8 cellular contexts compared by ENCODE assay signal in genomic region chr14:102590667-102591099, GRCh38. TPM values are rescaled to one million over a fixed set of nuclear protein-coding genes. Genes with fewer than 3 reads are reported as not detected.
DNase-seq lines count a peak whose midpoint lies in the region; ATAC-seq and FAIRE-seq lines count a peak whose summit lies in the region.

No MANE protein-coding gene starts in this region.

- no peak for FAIRE-seq in GM19239 (lab: Jason Lieb, UNC)

- peak overlapping the region; percentile 96 to 100 for H3K4me3 Mint-ChIP-seq in stimulated activated naive B cell treated with anti-CD40 and anti-IgM and Interleukin-4, amounts not matched to agents 10 μg/mL and 1 μg/mL and 100 μg/mL, for 72 hours

- peaks cover 19% of the 10 kb centered on the region for H3K4me1 ChIP-seq in adipocyte (ENCODE audit: control insufficient read depth, insufficient read depth, low read length)

- H3K36me3 ChIP-seq in adipocyte (ENCODE audit: control insufficient read depth, insufficient read depth, low read length, severe bottlenecking) = no peaks in the 10 kb centered on the region

- H3K4me3 ChIP-seq in adipocyte (ENCODE audit: low read length) = peak overlapping the region; percentile 84
- H3K4me3 ChIP-seq in iPS-18c (ENCODE audit: insufficient read depth, low read depth, low read length) = peak overlapping the region; percentile 82

- H3K36me3 Mint-ChIP-seq in stimulated activated naive B cell treated with anti-CD40 and anti-IgM and Interleukin-4, amounts not matched to agents 10 μg/mL and 1 μg/mL and 100 μg/mL, for 72 hours = peaks cover 3 to 6% of the 10 kb centered on the region in 2 donors

- H3K9ac ChIP-seq in adipocyte (ENCODE audit: low read length) = peak overlapping the region; percentile 90

- H3K27me3 Mint-ChIP-seq in stimulated activated naive B cell treated with anti-CD40 and anti-IgM and Interleukin-4, amounts not matched to agents 10 μg/mL and 1 μg/mL and 100 μg/mL, for 72 hours = no peaks in the 10 kb centered on the region

- peaks cover 12 to 41% of the 10 kb centered on the region in 2 donors for H3K4me1 Mint-ChIP-seq in stimulated activated naive B cell treated with anti-CD40 and anti-IgM and Interleukin-4, amounts not matched to agents 10 μg/mL and 1 μg/mL and 100 μg/mL, for 72 hours

- no peaks in the 10 kb centered on the region for H3K9me3 Mint-ChIP-seq in stimulated activated naive B cell treated with anti-CD40 and anti-IgM and Interleukin-4, amounts not matched to agents 10 μg/mL and 1 μg/mL and 100 μg/mL, for 72 hours

- H3K27me3 ChIP-seq in adipocyte (replicated peaks; ENCODE audit: control insufficient read depth, insufficient read depth, low read length) = no peaks in the 10 kb centered on the region

- no peak for ATAC-seq in stimulated activated naive B cell treated with anti-CD40 and anti-IgM and Interleukin-4, amounts not matched to agents 10 μg/mL and 1 μg/mL and 100 μg/mL, for 72 hours (replicated peaks)
- ATAC-seq in HG02938 (IDR thresholded peaks at IDR 0.05; ENCODE audit: unreplicated experiment) = no peak

- no peaks in the 10 kb centered on the region for H3K9me3 ChIP-seq in adipocyte (ENCODE audit: control insufficient read depth, low read length)
- H3K9me3 ChIP-seq in iPS-18c (ENCODE audit: control insufficient read depth, insufficient read depth, low read length) = no peaks in the 10 kb centered on the region

- H3K27ac Mint-ChIP-seq in stimulated activated naive B cell treated with anti-CD40 and anti-IgM and Interleukin-4, amounts not matched to agents 10 μg/mL and 1 μg/mL and 100 μg/mL, for 72 hours = no peak overlapping the region

- DNase-seq in CD1c-positive myeloid dendritic cell (ENCODE audit: extremely low spot score) = peak; percentile 6
- DNase-seq in HT-29 (ENCODE audit: low spot score) = peak; percentile 57
- peak; percentile 20 for DNase-seq in adipocyte (ENCODE audit: low read depth)
- DNase-seq in stimulated activated naive B cell treated with anti-CD40 and anti-IgM and Interleukin-4, amounts not matched to agents 10 μg/mL and 1 μg/mL and 100 μg/mL, for 72 hours = no peak
- no peak for DNase-seq in GM19239 (ENCODE audit: insufficient read length, low spot score)
- DNase-seq in H4 (ENCODE audit: low spot score) = no peak

RNA-seq across cellular contexts. Expression of gene RCOR1, which starts 1.8 kb away (rescaled TPM):
- 5.2 and 5.7 TPM in 2 replicates for total RNA-seq in HT-29 (2014; rRNA removed; shearing (Covaris generic))
- 8.7 and 32.9 TPM in 2 replicates for total RNA-seq in H4 (2014; rRNA removed; shearing (Covaris generic))

Comparison
In these comparisons a context has a peak if more than half of its experiments do, and no peak if none do; other contexts are left out.
1. DNase-seq: peak in CD1c-positive myeloid dendritic cell (single experiment), HT-29 (single experiment) and adipocyte (single experiment); none in stimulated activated naive B cell treated with anti-CD40 and anti-IgM and Interleukin-4, amounts not matched to agents 10 μg/mL and 1 μg/mL and 100 μg/mL, for 72 hours (single experiment), GM19239 (single experiment) and H4 (single experiment).